9 cellular contexts compared by ENCODE assay signal in the genomic region with DNA sequence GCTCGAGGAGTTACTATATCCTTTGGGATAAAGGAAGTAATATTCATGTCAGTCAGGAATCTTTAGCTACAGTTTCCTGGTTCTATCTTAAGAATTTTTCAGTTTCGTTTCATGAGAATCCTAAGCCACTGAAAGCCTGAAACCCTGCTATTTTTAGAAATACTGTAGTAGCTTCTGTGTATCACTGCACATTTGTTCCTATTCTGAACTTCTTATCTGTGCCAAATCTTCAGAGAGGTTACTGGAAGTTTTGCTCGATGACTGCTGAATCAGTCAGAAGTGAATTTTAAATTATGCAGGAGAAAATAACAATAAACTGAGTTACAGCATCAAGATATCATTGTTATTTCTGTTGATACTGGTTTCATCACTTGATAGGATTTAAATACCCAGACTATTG.
A peak's percentile ranks its signal among the peaks of the same experiment; 100 is the strongest.
DNase-seq lines count a peak whose midpoint lies in the region; ATAC-seq and TF ChIP-seq lines count a peak whose summit lies in the region.
"Had no signal": no experiment of that assay in that cellular context is flagged by ENCODE, and none has a peak within 500 bp of the region (broad histone marks: within the 10 kb centered on the region; RNA-seq: fewer than 3 reads in every experiment).

No MANE protein-coding gene starts in this region.

- DNase-seq in astrocyte of the cerebellum (ENCODE audit: low read depth) = peak; percentile 31
- DNase-seq in pons (ENCODE audit: low spot score) = peak; percentile 9
- no peak for DNase-seq in DMS153 (lab: John Stamatoyannopoulos, UW)
- no peak for DNase-seq in stimulated activated CD4-positive, alpha-beta T cell treated with anti-CD3 and anti-CD28 coated beads, Interleukin-4, amount 100 ng/mL, for 4 hours
- DNase-seq in HK-2 (ENCODE audit: unreplicated experiment) = no peak
- DNase-seq in NCI-H2029 treated with DMSO at 0.1 percent for 48 hours (lab: John Stamatoyannopoulos, UW) = no peak
- DNase-seq: stimulated activated CD4-positive, alpha-beta T cell treated with anti-CD3 and anti-CD28 coated beads, Interleukin-2, amount 100 ng/mL, for 48 hours had no signal

- no peak for TF ChIP-seq CTCF in astrocyte of the cerebellum (IDR thresholded peaks at IDR 0.05; ENCODE audit: low read depth, low read length, missing control alignments)

- ATAC-seq in GM18867 (IDR thresholded peaks at IDR 0.05; ENCODE audit: unreplicated experiment) (peak; percentile 41), HG03045 (IDR thresholded peaks at IDR 0.05; ENCODE audit: unreplicated experiment) (peak; percentile 62)

- no peak overlapping the region for H3K4me3 ChIP-seq in astrocyte of the cerebellum (ENCODE audit: low read depth, low read length)

- in situ Hi-C loops in astrocyte of the cerebellum (cut with HindIII; ENCODE audit: low sequenced_read_pairs) = loop anchor here (10.0 kb wide), 1 partner anchor 62 kb away; no protein-coding TSS in a partner anchor

Comparison
In these comparisons a context has a peak if more than half of its experiments do, and no peak if none do; other contexts are left out.
1. DNase-seq: peak in astrocyte of the cerebellum (single experiment) and pons (single experiment); none in DMS153 (single experiment), stimulated activated CD4-positive, alpha-beta T cell treated with anti-CD3 and anti-CD28 coated beads, Interleukin-4, amount 100 ng/mL, for 4 hours (0 of 2), HK-2 (single experiment) and NCI-H2029 treated with DMSO at 0.1 percent for 48 hours (single experiment).